Comparison of ENCODE assay signal across 8 cellular contexts in the genomic region with DNA sequence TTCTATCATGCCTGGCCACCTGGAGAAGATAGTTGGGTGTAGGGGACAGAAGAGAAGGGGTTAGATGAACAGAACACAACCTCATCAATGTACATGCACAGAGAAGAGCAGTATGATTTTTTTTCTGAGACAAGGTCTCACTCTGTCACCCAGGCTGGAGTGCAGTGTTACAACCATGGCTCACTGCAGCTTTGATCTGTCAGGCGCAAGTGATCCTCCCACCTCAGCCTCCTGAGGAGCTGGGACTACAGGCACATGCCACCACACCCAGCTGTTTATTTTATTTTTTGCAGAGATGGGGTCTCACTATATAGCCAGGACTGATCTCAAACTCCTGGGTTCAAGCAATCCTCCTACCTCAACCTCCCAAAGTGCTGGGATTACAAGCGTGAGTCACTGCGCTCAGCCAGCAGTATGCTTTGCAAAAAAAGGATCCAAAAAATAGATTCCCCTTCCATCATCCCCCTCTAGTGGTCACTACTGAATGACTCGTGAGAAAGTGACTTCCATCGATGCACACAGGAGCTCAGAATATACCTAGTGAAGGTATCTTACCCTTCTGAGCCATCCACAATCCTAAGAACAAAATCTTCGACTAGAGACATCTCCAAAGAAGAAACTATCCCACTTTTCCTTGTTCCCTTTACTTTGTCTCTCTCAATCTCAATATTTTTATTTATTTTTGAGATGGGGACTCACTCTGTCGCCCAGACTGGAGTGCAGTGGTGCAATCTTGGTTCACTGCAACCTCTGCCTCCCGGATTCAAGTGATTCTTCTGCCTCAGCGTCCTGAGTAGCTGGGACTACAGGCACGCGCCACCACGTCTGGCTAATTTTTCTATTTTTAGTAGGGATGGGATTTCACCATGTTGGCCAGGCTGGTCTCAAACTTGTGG. TPM values are rescaled to one million over a fixed set of nuclear protein-coding genes. Genes with fewer than 3 reads are reported as not detected.
A peak's percentile ranks its signal among the peaks of the same experiment; 100 is the strongest.
DNase-seq lines count a peak whose midpoint lies in the region; ATAC-seq, FAIRE-seq and TF ChIP-seq lines count a peak whose summit lies in the region.

No MANE protein-coding gene starts in this region.

- FAIRE-seq in A549 (lab: Jason Lieb, UNC), result no peak

- no peak overlapping the region for H3K4me3 ChIP-seq in A549
- H3K4me3 ChIP-seq in Jurkat, Clone E6-1 (ENCODE audit: low read length), result no peak overlapping the region
- H3K4me3 ChIP-seq in astrocyte of the spinal cord (ENCODE audit: low read depth, low read length), result no peak overlapping the region

- peak; percentile 72 for TF ChIP-seq CTCF in A549 (IDR thresholded peaks at IDR 0.05)
- TF ChIP-seq CTCF in RWPE1 (conservative IDR thresholded peaks at IDR 0.05; ENCODE audit: low read depth), result peak; percentile 84
- peak; percentile 81 for TF ChIP-seq CTCF in astrocyte of the spinal cord (IDR thresholded peaks at IDR 0.05; ENCODE audit: low read depth, low read length)

- H3K4me1 ChIP-seq in A549, result no peaks in the 10 kb centered on the region

- no peaks in the 10 kb centered on the region for H3K9me3 ChIP-seq in A549

- 25% methylated on average over 12 of the region's 12 CpGs for WGBS in A549 (ENCODE audit: missing lambda C conversion rate)

- POLR2A ChIA-PET in A549 (lab: Yijun Ruan, JAX) (interaction anchor here (1.3 kb wide), 1 partner anchor 22 kb away, joined by 16 read pairs; a partner anchor contains a TSS), RWPE1 (lab: Yijun Ruan, JAX; ENCODE audit: low non-redundant PET) (no interaction called here)

- ATAC-seq in A549, result peak; percentile 93 to 94
- no peak for ATAC-seq in GM18505 (IDR thresholded peaks at IDR 0.05; ENCODE audit: unreplicated experiment)

- CTCF ChIA-PET in A549 (lab: Yijun Ruan, JAX), result interaction anchor here (0.6 to 3.7 kb wide), 45 partner anchors 10 to 504 kb away, joined by 3 to 48 read pairs (median 4); a partner anchor contains a TSS
- CTCF ChIA-PET in RWPE1 (lab: Yijun Ruan, JAX), result interaction anchor here (0.6 to 1.3 kb wide), 16 partner anchors 9 to 301 kb away, joined by 3 to 7 read pairs (median 4); no protein-coding TSS in a partner anchor

- H3K4me2 ChIP-seq in A549, result no peak overlapping the region

- H3K27ac ChIP-seq in A549 (no peak overlapping the region), RWPE1 (no peak overlapping the region)

- TF ChIP-seq RAD21 in A549 (conservative IDR thresholded peaks at IDR 0.05 in 1 of 2, IDR thresholded peaks at IDR 0.05 in 1 of 2), result peak; percentile 70 to 77

- in situ Hi-C loops in astrocyte of the spinal cord (cut with HindIII; ENCODE audit: low sequenced_read_pairs), result no loop called here

- DNase-seq in A549 (ENCODE audit: low read depth in 1 of 2, low spot score in 1 of 2), result peak; percentile 72 to 84
- DNase-seq in GM03348 (ENCODE audit: low spot score), result peak; percentile 82
- peak; percentile 59 for DNase-seq in Jurkat, Clone E6-1 (ENCODE audit: low read depth, low spot score)
- peak; percentile 78 for DNase-seq in RWPE1 (ENCODE audit: low spot score)
- DNase-seq in astrocyte of the spinal cord (ENCODE audit: low read depth, low spot score), result peak; percentile 74
- DNase-seq in islet precursor cell, result peak; percentile 73
- peak in 2 of 3 experiments; percentile 9 to 24 for DNase-seq in stimulated activated CD4-positive, alpha-beta T cell treated with anti-CD3 and anti-CD28 coated beads, TNF-alpha, amount 100 ng/mL, for 24 hours (ENCODE audit: low read depth in 3 of 3)

- no peak for TF ChIP-seq EP300 in A549 (IDR thresholded peaks at IDR 0.05)

- no peak for TF ChIP-seq POLR2A in A549 (IDR thresholded peaks at IDR 0.05; ENCODE audit: low read length)
- no peak for TF ChIP-seq POLR2A in GM18505 (IDR thresholded peaks at IDR 0.05; ENCODE audit: borderline replicate concordance, extremely low read depth, insufficient read depth, insufficient read length)

TF ChIP-seq in A549, 52 proteins besides CTCF, POLR2A, EP300 and RAD21:
- TF ChIP-seq TP53 (CRISPR knock-in tag; IDR thresholded peaks at IDR 0.05) (no peak), EHF (CRISPR knock-in tag; IDR thresholded peaks at IDR 0.05) (no peak), SMC3 (IDR thresholded peaks at IDR 0.05) (peak; percentile 42; the same call in 2 of the 3 replicates), CBX8 (IDR thresholded peaks at IDR 0.05) (no peak), FOSL2 (IDR thresholded peaks at IDR 0.05) (no peak), FOSL2 (CRISPR knock-in tag; IDR thresholded peaks at IDR 0.05) (peak; percentile 63), ESRRA (IDR thresholded peaks at IDR 0.05; ENCODE audit: borderline replicate concordance, low read length) (no peak)
- TF ChIP-seq, protein P1, sequence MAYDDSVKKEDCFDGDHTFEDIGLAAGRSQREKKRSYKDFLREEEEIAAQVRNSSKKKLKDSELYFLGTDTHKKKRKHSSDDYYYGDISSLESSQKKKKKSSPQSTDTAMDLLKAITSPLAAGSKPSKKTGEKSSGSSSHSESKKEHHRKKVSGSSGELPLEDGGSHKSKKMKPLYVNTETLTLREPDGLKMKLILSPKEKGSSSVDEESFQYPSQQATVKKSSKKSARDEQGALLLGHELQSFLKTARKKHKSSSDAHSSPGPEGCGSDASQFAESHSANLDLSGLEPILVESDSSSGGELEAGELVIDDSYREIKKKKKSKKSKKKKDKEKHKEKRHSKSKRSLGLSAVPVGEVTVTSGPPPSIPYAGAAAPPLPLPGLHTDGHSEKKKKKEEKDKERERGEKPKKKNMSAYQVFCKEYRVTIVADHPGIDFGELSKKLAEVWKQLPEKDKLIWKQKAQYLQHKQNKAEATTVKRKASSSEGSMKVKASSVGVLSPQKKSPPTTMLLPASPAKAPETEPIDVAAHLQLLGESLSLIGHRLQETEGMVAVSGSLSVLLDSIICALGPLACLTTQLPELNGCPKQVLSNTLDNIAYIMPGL (CRISPR knock-in tag; IDR thresholded peaks at IDR 0.05; ENCODE audit: borderline replicate concordance), result no peak

RNA-seq across cellular contexts. Expression of a gene that starts 21.0 kb away (rescaled TPM):
- polyA plus RNA-seq in A549 (2011; rRNA removed), result 3.5 and 4.2 TPM in 2 replicates
- polyA plus RNA-seq in A549 (2012; cell fraction: cytosol; rRNA removed), result 1.2 and 1.6 TPM in 2 replicates
- polyA plus RNA-seq in A549 (2012; cell fraction: nucleus; rRNA removed), result 1.7 TPM in 2 replicates
- 1.9 to 2.5 TPM (median 2.0 TPM) in 3 replicates for polyA plus RNA-seq in A549 (2017; fragmentation: RNase III; extraction: RNeasy Plus Mini Kit Qiagen cat#74134 plus additional on column Dnase treatment)
- polyA minus RNA-seq in A549 (2011; rRNA and poly(A)+ RNA removed), result 1.4 and 2.7 TPM in 2 replicates
- 6.2 TPM for polyA plus RNA-seq in Jurkat, Clone E6-1 (2012; ENCODE audit: insufficient read depth, insufficient read length)

RNA-seq across cellular contexts. Expression of a gene that starts 22.1 kb away (rescaled TPM):
- polyA plus RNA-seq in A549 (2011; rRNA removed) (10.0 and 13.1 TPM in 2 replicates), A549 (2017; fragmentation: RNase III; extraction: RNeasy Plus Mini Kit Qiagen cat#74134 plus additional on column Dnase treatment) (36.7 to 38.4 TPM (median 38.2 TPM) in 3 replicates)
- 19.7 and 25.3 TPM in 2 replicates for polyA plus RNA-seq in A549 (2012; cell fraction: cytosol; rRNA removed)
- polyA plus RNA-seq in A549 (2012; cell fraction: nucleus; rRNA removed), result 30.0 and 34.0 TPM in 2 replicates
- 22.3 and 25.4 TPM in 2 replicates for polyA minus RNA-seq in A549 (2011; rRNA and poly(A)+ RNA removed)
- polyA plus RNA-seq in Jurkat, Clone E6-1 (2012; ENCODE audit: insufficient read depth, insufficient read length), result 57.8 TPM

RNA-seq across cellular contexts. Expression of a gene that starts 28.8 kb away (rescaled TPM):
- 15.2 and 15.7 TPM in 2 replicates for polyA plus RNA-seq in A549 (2011; rRNA removed)
- polyA plus RNA-seq in A549 (2012; cell fraction: cytosol; rRNA removed), result 66.3 and 69.9 TPM in 2 replicates
- polyA plus RNA-seq in A549 (2012; cell fraction: nucleus; rRNA removed), result 103 and 122 TPM in 2 replicates
- 29.9 to 33.0 TPM (median 31.6 TPM) in 3 replicates for polyA plus RNA-seq in A549 (2017; fragmentation: RNase III; extraction: RNeasy Plus Mini Kit Qiagen cat#74134 plus additional on column Dnase treatment)
- polyA minus RNA-seq in A549 (2011; rRNA and poly(A)+ RNA removed), result 9.5 and 10.7 TPM in 2 replicates
- 88.7 TPM for polyA plus RNA-seq in Jurkat, Clone E6-1 (2012; ENCODE audit: insufficient read depth, insufficient read length)

RNA-seq across cellular contexts. Expression of a gene that starts 34.2 kb away (rescaled TPM):
- polyA plus RNA-seq in A549 (2011; rRNA removed) (3.3 and 3.9 TPM in 2 replicates), A549 (2017; fragmentation: RNase III; extraction: RNeasy Plus Mini Kit Qiagen cat#74134 plus additional on column Dnase treatment) (1.9 to 3.8 TPM (median 3.4 TPM) in 3 replicates)
- 1.8 and 2.1 TPM in 2 replicates for polyA plus RNA-seq in A549 (2012; cell fraction: cytosol; rRNA removed)
- 16.9 and 20.3 TPM in 2 replicates for polyA plus RNA-seq in A549 (2012; cell fraction: nucleus; rRNA removed)
- 3.1 and 3.7 TPM in 2 replicates for polyA minus RNA-seq in A549 (2011; rRNA and poly(A)+ RNA removed)
- polyA plus RNA-seq in Jurkat, Clone E6-1 (2012; ENCODE audit: insufficient read depth, insufficient read length), result 1.4 TPM

RNA-seq across cellular contexts. Expression of a gene that starts 49.6 kb away (rescaled TPM):
- polyA plus RNA-seq in A549 (2011; rRNA removed), result 24.9 and 28.6 TPM in 2 replicates
- 47.0 and 50.9 TPM in 2 replicates for polyA plus RNA-seq in A549 (2012; cell fraction: cytosol; rRNA removed)
- 539 and 545 TPM in 2 replicates for polyA plus RNA-seq in A549 (2012; cell fraction: nucleus; rRNA removed)
- polyA plus RNA-seq in A549 (2017; fragmentation: RNase III; extraction: RNeasy Plus Mini Kit Qiagen cat#74134 plus additional on column Dnase treatment), result 45.3 to 47.8 TPM (median 46.7 TPM) in 3 replicates
- polyA minus RNA-seq in A549 (2011; rRNA and poly(A)+ RNA removed), result 12.0 and 12.7 TPM in 2 replicates
- 43.4 TPM for polyA plus RNA-seq in Jurkat, Clone E6-1 (2012; ENCODE audit: insufficient read depth, insufficient read length)

Comparison
In these comparisons a context has a peak if more than half of its experiments do, and no peak if none do; other contexts are left out.
1. DNase-seq: peak in every context shown above with its lines; median percentile 82 in GM03348; 78 in A549; 78 in RWPE1; 74 in astrocyte of the spinal cord; 73 in islet precursor cell; 59 in Jurkat, Clone E6-1; 16 in stimulated activated CD4-positive, alpha-beta T cell treated with anti-CD3 and anti-CD28 coated beads, TNF-alpha, amount 100 ng/mL, for 24 hours.